22 cellular contexts compared by ENCODE assay signal in genomic region chr6:48200874-48201273, GRCh38.
"Had no signal": no experiment of that assay in that cellular context is flagged by ENCODE, and none has a peak within 500 bp of the region (broad histone marks: within the 10 kb centered on the region; RNA-seq: fewer than 3 reads in every experiment).

No MANE protein-coding gene starts in this region.

- H3K36me3 ChIP-seq: colonic mucosa, neural progenitor cell, pancreas, sigmoid colon, suprapubic skin, thyroid gland had no signal

- DNase-seq: cerebellar nuclear complex; colonic mucosa; effector CD4-positive, alpha-beta T cell; endodermal cell; erythroblast; foreskin melanocyte; head of caudate nucleus; islet precursor cell; mammary epithelial cell; natural killer cell; nucleus accumbens; pancreas; psoas muscle; sigmoid colon; small intestine; stimulated activated CD4-positive, alpha-beta T cell treated with anti-CD3 and anti-CD28 coated beads, Interleukin-2, amount 100 ng/mL, for 48 hours; stimulated activated naive CD4-positive, alpha-beta T cell treated with Interleukin-2 at 50 U/mL for 16 hours; thyroid gland had no signal

- H3K27me3 ChIP-seq: colonic mucosa, hepatocyte, neural progenitor cell, pancreas, sigmoid colon, suprapubic skin, thyroid gland had no signal

- H3K4me1 ChIP-seq: colonic mucosa, pancreas, psoas muscle, sigmoid colon, suprapubic skin, thyroid gland had no signal

- H3K27ac ChIP-seq: colonic mucosa, hepatocyte, neural progenitor cell, pancreas, psoas muscle, sigmoid colon, suprapubic skin, thyroid gland had no signal

- H3K9ac ChIP-seq: neural progenitor cell had no signal

- H3K4me3 ChIP-seq: colonic mucosa, hepatocyte, neural progenitor cell, pancreas, psoas muscle, sigmoid colon, suprapubic skin, thyroid gland had no signal

- ATAC-seq: left lobe of liver, natural killer cell, pancreas, psoas muscle had no signal

- H3K4me2 ChIP-seq: hepatocyte, neural progenitor cell had no signal

- H3K79me2 ChIP-seq: hepatocyte had no signal

- H3K9me3 ChIP-seq: colonic mucosa, pancreas, psoas muscle, sigmoid colon, thyroid gland had no signal

- H2AFZ ChIP-seq: hepatocyte, neural progenitor cell had no signal
